ENCODE assay signal across 8 cellular contexts in the genomic region with DNA sequence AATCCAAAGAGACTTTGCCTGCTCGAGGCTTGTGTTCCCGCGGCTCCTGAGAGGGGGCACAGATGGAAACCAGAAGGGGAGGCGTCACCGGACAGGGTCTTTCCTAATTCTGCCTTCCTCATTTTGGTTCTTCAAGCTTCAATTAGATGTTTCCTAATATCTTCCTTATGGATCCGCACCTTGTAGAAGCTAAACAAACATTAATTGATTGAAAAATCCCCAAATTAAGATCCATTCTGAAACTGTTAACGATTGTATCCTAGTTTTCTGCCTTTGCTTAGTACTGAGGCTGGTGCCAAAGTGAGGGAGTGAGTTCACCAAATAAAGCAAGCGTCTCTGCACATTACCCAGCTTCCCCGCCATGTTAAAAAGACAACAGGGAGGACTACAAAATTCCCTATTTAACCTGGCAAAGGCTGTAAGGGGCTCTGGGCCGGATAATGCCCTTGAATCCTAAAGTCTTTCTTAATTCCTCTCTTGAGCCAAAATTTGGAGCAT.
DNase-seq lines count a peak whose midpoint lies in the region; ATAC-seq and TF ChIP-seq lines count a peak whose summit lies in the region.

No MANE protein-coding gene starts in this region.

- no peaks in the 10 kb centered on the region for H3K9me3 Mint-ChIP-seq in progenitor cell of endocrine pancreas (ENCODE audit: low read depth)

- peaks cover 7% of the 10 kb centered on the region for H3K27me3 Mint-ChIP-seq in progenitor cell of endocrine pancreas

- peak overlapping the region; percentile 25 for H3K27ac Mint-ChIP-seq in progenitor cell of endocrine pancreas

- TF ChIP-seq CTCF in coronary artery (IDR thresholded peaks at IDR 0.05) (no peak), progenitor cell of endocrine pancreas (IDR thresholded peaks at IDR 0.05; ENCODE audit: unreplicated experiment) (no peak)

- H3K4me3 ChIP-seq in coronary artery = peak overlapping the region; percentile 66

- ATAC-seq in HG02588 (IDR thresholded peaks at IDR 0.05; ENCODE audit: unreplicated experiment) = no peak

- H3K4me1 Mint-ChIP-seq in progenitor cell of endocrine pancreas (ENCODE audit: low read depth) = peaks cover 1% of the 10 kb centered on the region

- H3K27ac ChIP-seq in coronary artery = peak overlapping the region in 1 of 2 donors; percentile 2

- H3K36me3 Mint-ChIP-seq in progenitor cell of endocrine pancreas (ENCODE audit: insufficient read depth) = no peaks in the 10 kb centered on the region

- DNase-seq in EL (peak; percentile 33), NCI-H1694 (lab: John Stamatoyannopoulos, UW) (peak; percentile 41), coronary artery (ENCODE audit: low spot score) (no peak), progenitor cell of endocrine pancreas (ENCODE audit: low spot score, unreplicated experiment) (no peak), cerebellar nuclear complex (lab: John Stamatoyannopoulos, UW) (no peak), COLO668 (lab: John Stamatoyannopoulos, UW; ENCODE audit: unreplicated experiment) (no peak), A172 (ENCODE audit: low spot score) (no peak)

- H3K4me3 Mint-ChIP-seq in progenitor cell of endocrine pancreas (ENCODE audit: low read depth) = peak overlapping the region; percentile 89

Comparison
In these comparisons a context has a peak if more than half of its experiments do, and no peak if none do; other contexts are left out.
1. DNase-seq: peak in EL (single experiment) and NCI-H1694 (single experiment); none in coronary artery (single experiment), progenitor cell of endocrine pancreas (single experiment), cerebellar nuclear complex (0 of 2), COLO668 (single experiment) and A172 (single experiment).